ENCODE assay signal across 8 cellular contexts in genomic region chr10:74176380-74177139, GRCh38.
A peak's percentile ranks its signal among the peaks of the same experiment; 100 is the strongest.
DNase-seq lines count a peak whose midpoint lies in the region; ATAC-seq and TF ChIP-seq lines count a peak whose summit lies in the region.

No MANE protein-coding gene starts in this region.

- no peak for TF ChIP-seq CTCF in AG09319 (IDR thresholded peaks at IDR 0.05; ENCODE audit: low read depth, low read length)

- DNase-seq in AG09319 (ENCODE audit: extremely low read depth, low read depth), result peak; percentile 85
- DNase-seq in NCI-H345 (lab: John Stamatoyannopoulos, UW), result peak; percentile 93
- DNase-seq in activated CD4-positive, CD25-positive, alpha-beta regulatory T cell (lab: John Stamatoyannopoulos, UW), result peak; percentile 89 to 95 (median 93)
- peak; percentile 98 for DNase-seq in central memory CD4-positive, alpha-beta T cell
- DNase-seq in iris pigment epithelial cell (ENCODE audit: low read depth), result peak; percentile 92
- peak; percentile 93 for DNase-seq in stimulated activated CD4-positive, alpha-beta T cell treated with anti-CD3 and anti-CD28 coated beads, Interleukin-12 subunit alpha, Interleukin-12 subunit beta, amount 100 ng/mL, for 24 hours (ENCODE audit: low read depth in 2 of 2)

- ATAC-seq in GM19025 (IDR thresholded peaks at IDR 0.05; ENCODE audit: low read depth, unreplicated experiment) (peak; percentile 94), HG03280 (IDR thresholded peaks at IDR 0.05; ENCODE audit: unreplicated experiment) (peak; percentile 91)

Comparison
In these comparisons a context has a peak if more than half of its experiments do, and no peak if none do; other contexts are left out.
1. Peak in every context shown above with its lines: DNase-seq and ATAC-seq.